9 cellular contexts compared by ENCODE assay signal in the genomic region with DNA sequence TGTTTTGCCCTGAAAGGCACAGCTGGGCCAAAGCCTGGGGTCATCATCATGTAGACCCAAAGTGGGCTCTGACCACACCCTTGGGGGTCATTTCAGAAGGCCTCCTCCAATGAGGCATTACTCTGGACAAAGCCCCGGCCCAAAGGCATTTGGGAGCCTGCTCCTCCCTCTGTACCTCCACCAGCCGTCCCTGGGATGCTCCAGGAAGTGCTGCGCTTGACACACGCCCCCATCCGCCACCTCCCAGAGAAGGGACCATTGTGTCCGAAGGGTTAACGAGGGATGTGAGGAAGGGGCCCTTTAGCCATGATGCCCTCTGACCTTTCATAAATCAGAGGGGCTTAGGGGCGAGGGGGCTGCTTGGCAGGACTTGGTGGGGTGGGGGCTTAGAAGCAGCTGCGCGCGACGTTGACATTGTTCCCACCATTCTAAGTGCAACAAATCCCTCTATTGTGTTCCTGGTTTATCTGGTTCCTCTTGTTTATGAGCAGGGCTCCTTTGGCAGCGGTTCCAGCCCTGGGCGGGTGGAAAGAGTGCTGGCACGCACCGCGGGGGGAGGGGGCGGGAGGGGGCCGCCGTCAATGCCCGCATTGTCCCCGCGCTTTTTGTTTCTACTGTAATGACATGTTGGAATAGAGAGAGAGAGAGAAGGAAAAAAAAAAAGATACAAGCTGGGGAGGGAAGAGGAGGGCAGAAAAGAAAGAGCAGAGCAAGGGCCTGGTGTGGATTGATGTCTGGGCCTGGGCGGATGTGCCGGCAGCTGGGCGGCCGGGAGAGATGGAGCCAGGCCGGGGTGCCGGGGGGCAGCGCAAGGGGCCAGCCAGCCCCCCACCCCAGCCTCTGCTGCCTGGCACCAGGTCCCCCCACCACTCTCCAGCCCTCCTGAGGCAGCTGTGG. TPM values are rescaled to one million over a fixed set of nuclear protein-coding genes. Genes with fewer than 3 reads are reported as not detected.
DNase-seq lines count a peak whose midpoint lies in the region; ATAC-seq and TF ChIP-seq lines count a peak whose summit lies in the region.
"Had no signal": no experiment of that assay in that cellular context is flagged by ENCODE, and none has a peak within 500 bp of the region (broad histone marks: within the 10 kb centered on the region; RNA-seq: fewer than 3 reads in every experiment).

No MANE protein-coding gene starts in this region.

- H3K4me3 Mint-ChIP-seq in Calu3 (ENCODE audit: low read depth, unreplicated experiment) (peak overlapping the region; percentile 19), WTC11 (no peak overlapping the region)

- H3K36me3 Mint-ChIP-seq in Calu3 (ENCODE audit: insufficient read depth, unreplicated experiment) (peaks cover 3% of the 10 kb centered on the region), WTC11 (no peaks in the 10 kb centered on the region)

- TF ChIP-seq CTCF in Calu3 (IDR thresholded peaks at IDR 0.05; ENCODE audit: unreplicated experiment) (no peak), WTC11 (IDR thresholded peaks at IDR 0.05) (no peak), osteoblast (IDR thresholded peaks at IDR 0.05; ENCODE audit: extremely low read depth, low read depth, low read length) (no peak)

- no peaks in the 10 kb centered on the region for H3K27me3 ChIP-seq in osteoblast (ENCODE audit: insufficient read depth, low read length)

- peak overlapping the region; percentile 72 for H3K27ac Mint-ChIP-seq in Calu3 (ENCODE audit: unreplicated experiment)
- no peak overlapping the region for H3K27ac Mint-ChIP-seq in WTC11

- H2AFZ ChIP-seq in osteoblast (ENCODE audit: low read length) = peak overlapping the region; percentile 82

- no peak overlapping the region for H3K4me2 ChIP-seq in osteoblast (ENCODE audit: insufficient read depth, low read length)

- peak; percentile 76 for ATAC-seq in WTC11
- ATAC-seq in Right ventricle myocardium superior (ENCODE audit: poor library complexity) = peak; percentile 66
- no peak for ATAC-seq in HG02623 (IDR thresholded peaks at IDR 0.05; ENCODE audit: unreplicated experiment)
- no peak for ATAC-seq in HG02885 (IDR thresholded peaks at IDR 0.05; ENCODE audit: poor library complexity, unreplicated experiment)

- no TSS peak for BruUV-seq in Calu3 (replicated peaks; lab: Mats Ljungman, UMichigan)

- DNase-seq in Calu3 = peak; percentile 78
- no peak for DNase-seq in WTC11 (ENCODE audit: low spot score)
- DNase-seq in Right ventricle myocardium superior = peak; percentile 63
- DNase-seq in osteoblast (ENCODE audit: insufficient read length, low spot score, missing footprints) = peak; percentile 87
- no peak for DNase-seq in stimulated activated CD4-positive, alpha-beta T cell treated with anti-CD3 and anti-CD28 coated beads, Interleukin-12 subunit alpha, Interleukin-12 subunit beta, amount 100 ng/mL, for 4 hours
- no peak for DNase-seq in HPDE6-E6E7 (ENCODE audit: extremely low spot score)
- DNase-seq: activated CD8-positive, alpha-beta memory T cell treated with anti-CD3 and anti-CD28 coated beads, Interleukin-2, amount 50 U/mL, for 4 hours had no signal

- peaks cover 15% of the 10 kb centered on the region for H3K4me1 ChIP-seq in osteoblast (ENCODE audit: insufficient read depth, low read length)

- H3K4me1 Mint-ChIP-seq in Calu3 (ENCODE audit: low read depth, unreplicated experiment) = peaks cover 29% of the 10 kb centered on the region
- H3K4me1 Mint-ChIP-seq in WTC11 = 0 out of 2 replicates have a peak, but pooled peaks cover 4% of the 10 kb centered on the region

- H3K4me3 ChIP-seq in osteoblast (ENCODE audit: insufficient read depth, low read length) = no peak overlapping the region

- H3K27me3 Mint-ChIP-seq in Calu3 (ENCODE audit: unreplicated experiment) = no peaks in the 10 kb centered on the region
- H3K27me3 Mint-ChIP-seq in WTC11 (ENCODE audit: low read depth) = peaks cover 15% of the 10 kb centered on the region

- intact Hi-C loops in Calu3 (cut with micrococcal nuclease; ENCODE audit: unreplicated experiment) = loop anchor here (1.0 kb wide), 1 partner anchor 16 kb away; no protein-coding TSS in a partner anchor
- intact Hi-C loops in Right ventricle myocardium superior (cut with DNase I) = no loop called here

- no peaks in the 10 kb centered on the region for H3K9me3 Mint-ChIP-seq in Calu3 (ENCODE audit: low read depth, unreplicated experiment)
- H3K9me3 Mint-ChIP-seq in WTC11 = no peaks in the 10 kb centered on the region

- no peaks in the 10 kb centered on the region for H3K36me3 ChIP-seq in osteoblast (ENCODE audit: insufficient read depth, low read length)

- no peaks in the 10 kb centered on the region for H4K20me1 ChIP-seq in osteoblast (ENCODE audit: insufficient read depth, low read length)

- CTCF ChIA-PET in Calu3 (lab: Charles Lee) (interaction anchor here (0.5 to 1.2 kb wide), 4 partner anchors 11 to 373 kb away, joined by 3 read pairs; partner anchors contain the start of gene PICK1), WTC11 (lab: Charles Lee) (interaction anchor here (1.0 to 2.0 kb wide), 7 partner anchors 12 to 82 kb away, joined by 3 to 11 read pairs (median 5); no protein-coding TSS in a partner anchor)

- no peak overlapping the region for H3K27ac ChIP-seq in osteoblast (ENCODE audit: low read depth, low read length)

- POLR2A ChIA-PET in WTC11 (lab: Charles Lee) = no interaction called here

- no peaks in the 10 kb centered on the region for H3K9me3 ChIP-seq in osteoblast (ENCODE audit: low read depth, low read length)

- no peaks in the 10 kb centered on the region for H3K79me2 ChIP-seq in osteoblast (ENCODE audit: insufficient read depth, low read length)

TF ChIP-seq in WTC11, 78 proteins besides CTCF, POLR2A, EP300 and RAD21 (continues in another document):
- TF ChIP-seq ERG (CRISPR knock-in tag; IDR thresholded peaks at IDR 0.05) = no peak
- no peak for TF ChIP-seq SP1 (CRISPR knock-in tag; conservative IDR thresholded peaks at IDR 0.05)
- no peak for TF ChIP-seq NFE2L1 (CRISPR knock-in tag; IDR thresholded peaks at IDR 0.05)
- TF ChIP-seq, protein P1, sequence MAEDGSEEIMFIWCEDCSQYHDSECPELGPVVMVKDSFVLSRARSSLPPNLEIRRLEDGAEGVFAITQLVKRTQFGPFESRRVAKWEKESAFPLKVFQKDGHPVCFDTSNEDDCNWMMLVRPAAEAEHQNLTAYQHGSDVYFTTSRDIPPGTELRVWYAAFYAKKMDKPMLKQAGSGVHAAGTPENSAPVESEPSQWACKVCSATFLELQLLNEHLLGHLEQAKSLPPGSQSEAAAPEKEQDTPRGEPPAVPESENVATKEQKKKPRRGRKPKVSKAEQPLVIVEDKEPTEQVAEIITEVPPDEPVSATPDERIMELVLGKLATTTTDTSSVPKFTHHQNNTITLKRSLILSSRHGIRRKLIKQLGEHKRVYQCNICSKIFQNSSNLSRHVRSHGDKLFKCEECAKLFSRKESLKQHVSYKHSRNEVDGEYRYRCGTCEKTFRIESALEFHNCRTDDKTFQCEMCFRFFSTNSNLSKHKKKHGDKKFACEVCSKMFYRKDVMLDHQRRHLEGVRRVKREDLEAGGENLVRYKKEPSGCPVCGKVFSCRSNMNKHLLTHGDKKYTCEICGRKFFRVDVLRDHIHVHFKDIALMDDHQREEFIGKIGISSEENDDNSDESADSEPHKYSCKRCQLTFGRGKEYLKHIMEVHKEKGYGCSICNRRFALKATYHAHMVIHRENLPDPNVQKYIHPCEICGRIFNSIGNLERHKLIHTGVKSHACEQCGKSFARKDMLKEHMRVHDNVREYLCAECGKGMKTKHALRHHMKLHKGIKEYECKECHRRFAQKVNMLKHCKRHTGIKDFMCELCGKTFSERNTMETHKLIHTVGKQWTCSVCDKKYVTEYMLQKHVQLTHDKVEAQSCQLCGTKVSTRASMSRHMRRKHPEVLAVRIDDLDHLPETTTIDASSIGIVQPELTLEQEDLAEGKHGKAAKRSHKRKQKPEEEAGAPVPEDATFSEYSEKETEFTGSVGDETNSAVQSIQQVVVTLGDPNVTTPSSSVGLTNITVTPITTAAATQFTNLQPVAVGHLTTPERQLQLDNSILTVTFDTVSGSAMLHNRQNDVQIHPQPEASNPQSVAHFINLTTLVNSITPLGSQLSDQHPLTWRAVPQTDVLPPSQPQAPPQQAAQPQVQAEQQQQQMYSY (CRISPR knock-in tag; IDR thresholded peaks at IDR 0.05) = no peak
- TF ChIP-seq IRF1 (CRISPR knock-in tag; IDR thresholded peaks at IDR 0.05) = no peak
- TF ChIP-seq NFATC4 (CRISPR knock-in tag; IDR thresholded peaks at IDR 0.05) = no peak
- TF ChIP-seq TEAD4 (CRISPR knock-in tag; IDR thresholded peaks at IDR 0.05) = no peak
- TF ChIP-seq EMX1 (CRISPR knock-in tag; IDR thresholded peaks at IDR 0.05) = no peak
- no peak for TF ChIP-seq ZNF396 (CRISPR knock-in tag; IDR thresholded peaks at IDR 0.05; ENCODE audit: borderline replicate concordance)

RNA-seq across cellular contexts. Expression of gene SOX10, which starts 32.1 kb away (rescaled TPM):
- total RNA-seq in Calu3 (2022) (not detected in 2 replicates), WTC11 (2021) (2.7 to 3.6 TPM (median 3.0 TPM) in 3 replicates), Right ventricle myocardium superior (1.2 TPM), osteoblast (not detected in 2 replicates)

RNA-seq across cellular contexts. Expression of gene PICK1, which starts 40.8 kb away (rescaled TPM):
- total RNA-seq in Calu3 (2022) (54.2 and 58.3 TPM in 2 replicates), WTC11 (2021) (28.1 to 33.4 TPM (median 28.2 TPM) in 3 replicates), Right ventricle myocardium superior (20.4 TPM), osteoblast (14.4 and 15.6 TPM in 2 replicates)

Comparison
In these comparisons a context has a peak if more than half of its experiments do, and no peak if none do; other contexts are left out.
1. DNase-seq: peak in Calu3 (single experiment), Right ventricle myocardium superior (single experiment) and osteoblast (single experiment); none in WTC11 (single experiment), stimulated activated CD4-positive, alpha-beta T cell treated with anti-CD3 and anti-CD28 coated beads, Interleukin-12 subunit alpha, Interleukin-12 subunit beta, amount 100 ng/mL, for 4 hours (single experiment) and HPDE6-E6E7 (single experiment).
2. ATAC-seq: peak in WTC11 (single experiment) and Right ventricle myocardium superior (single experiment); none in HG02623 (single experiment) and HG02885 (single experiment).